Comparison of ENCODE assay signal across 8 cellular contexts in the genomic region with DNA sequence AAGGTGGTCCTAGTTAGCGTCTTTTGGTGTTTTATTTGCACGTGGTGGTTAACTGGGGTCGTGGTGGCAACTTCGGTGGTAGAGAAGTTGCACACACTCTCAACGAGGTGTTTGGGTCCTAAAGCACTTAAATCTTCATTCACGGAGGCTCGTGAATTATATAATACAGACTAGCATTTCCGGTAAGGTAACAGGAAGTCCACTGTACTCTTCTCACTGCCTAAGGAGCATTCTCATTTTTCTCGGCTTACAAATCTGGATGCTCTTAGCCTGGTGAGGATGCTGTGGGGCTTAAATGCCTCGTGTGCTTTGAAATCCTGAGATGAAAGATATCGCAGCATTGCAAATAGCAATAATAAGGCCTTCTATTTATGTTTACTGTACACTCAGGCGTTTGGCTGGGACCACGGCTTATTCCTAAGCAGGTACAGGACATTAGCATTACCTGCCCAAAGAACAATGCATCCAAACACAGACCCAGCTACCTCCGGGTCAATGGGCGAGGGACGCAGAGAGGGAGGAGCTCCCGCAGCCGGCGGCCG. TPM values are rescaled to one million over a fixed set of nuclear protein-coding genes. Genes with fewer than 3 reads are reported as not detected.
DNase-seq lines count a peak whose midpoint lies in the region; ATAC-seq, FAIRE-seq and TF ChIP-seq lines count a peak whose summit lies in the region.

No MANE protein-coding gene starts in this region.

- peaks cover 2% of the 10 kb centered on the region for H4K20me1 ChIP-seq in keratinocyte (ENCODE audit: control insufficient read depth, extremely low read depth, insufficient read depth, low read length)

- no peaks in the 10 kb centered on the region for H3K9me3 ChIP-seq in CD4-positive, alpha-beta T cell (ENCODE audit: control insufficient read depth, low read length)
- H3K9me3 ChIP-seq in keratinocyte (ENCODE audit: control insufficient read depth, low read depth, low read length) = no peaks in the 10 kb centered on the region
- H3K9me3 ChIP-seq in stomach smooth muscle (ENCODE audit: control insufficient read depth in 2 of 2, low read length in 2 of 2) = no peaks in the 10 kb centered on the region

- peak overlapping the region; percentile 95 for H3K4me2 ChIP-seq in keratinocyte (ENCODE audit: control insufficient read depth, extremely low read depth, insufficient read depth, low read depth, low read length)

- peak overlapping the region; percentile 93 for H3K4me3 Mint-ChIP-seq in CD4-positive, alpha-beta T cell

- H3K27me3 Mint-ChIP-seq in CD4-positive, alpha-beta T cell = no peaks in the 10 kb centered on the region

- in situ Hi-C loops in astrocyte of the spinal cord (cut with HindIII; ENCODE audit: low sequenced_read_pairs) = no loop called here

- peak; percentile 43 for FAIRE-seq in keratinocyte (lab: Jason Lieb, UNC)

- peak overlapping the region; percentile 73 for H2AFZ ChIP-seq in keratinocyte (ENCODE audit: control insufficient read depth, low read length)

- peak overlapping the region; percentile 83 for H3K4me3 ChIP-seq in astrocyte of the spinal cord (ENCODE audit: low read depth, low read length)
- H3K4me3 ChIP-seq in keratinocyte (ENCODE audit: control insufficient read depth in 2 of 3, extremely low read depth in 1 of 3, insufficient read depth in 2 of 3, low read depth in 1 of 3, low read length in 3 of 3) = peak overlapping the region; percentile 93 to 99 (median 95)
- peak overlapping the region; percentile 67 to 86 for H3K4me3 ChIP-seq in stomach smooth muscle (ENCODE audit: low read length in 2 of 2)

- peak overlapping the region; percentile 91 for H3K27ac Mint-ChIP-seq in CD4-positive, alpha-beta T cell

- H3K36me3 ChIP-seq in keratinocyte (ENCODE audit: control insufficient read depth in 2 of 2, extremely low read depth in 1 of 2, insufficient read depth in 2 of 2, low read length in 2 of 2) (peaks cover 11 to 12% of the 10 kb centered on the region in 2 experiments), stomach smooth muscle (ENCODE audit: control insufficient read depth in 2 of 2, insufficient read depth in 2 of 2, low read length in 2 of 2) (peaks cover 8 to 19% of the 10 kb centered on the region in 2 donors)

- CTCF ChIA-PET in CD4-positive, alpha-beta T cell (lab: Charles Lee) = interaction anchor here (0.5 to 3.8 kb wide), 4 partner anchors 14 to 472 kb away, joined by 3 to 24 read pairs (median 5); no protein-coding TSS in a partner anchor

- POLR2A ChIA-PET in CD4-positive, alpha-beta T cell (lab: Charles Lee) = interaction anchor here (1.0 to 3.1 kb wide), 16 partner anchors 10 to 1641 kb away, joined by 3 to 28 read pairs (median 10); a partner anchor contains a TSS

- H3K4me1 Mint-ChIP-seq in CD4-positive, alpha-beta T cell (ENCODE audit: low read depth) = peaks cover 68% of the 10 kb centered on the region

- peak; percentile 22 for ATAC-seq in CD4-positive, alpha-beta T cell (ENCODE audit: poor library complexity)
- ATAC-seq in GM19455 (IDR thresholded peaks at IDR 0.05; ENCODE audit: unreplicated experiment) (peak; percentile 43), HG02763 (IDR thresholded peaks at IDR 0.05; ENCODE audit: unreplicated experiment) (no peak)

- TF ChIP-seq CTCF in CD4-positive, alpha-beta T cell (IDR thresholded peaks at IDR 0.05) = no peak
- TF ChIP-seq CTCF in astrocyte of the spinal cord (IDR thresholded peaks at IDR 0.05; ENCODE audit: low read depth, low read length) (no peak), keratinocyte (optimal IDR thresholded peaks at IDR 0.05 in 1 of 3, IDR thresholded peaks at IDR 0.05 in 1 of 3, conservative IDR thresholded peaks at IDR 0.05 in 1 of 3; ENCODE audit: extremely low read depth in 1 of 3, insufficient read depth in 2 of 3, low read length in 3 of 3) (no peak)

- dilution Hi-C loops in keratinocyte (cut with MboI; ENCODE audit: extremely low pct_ligation_motif_present, low sequenced_read_pairs) = no loop called here

- DNase-seq in CD4-positive, alpha-beta T cell = peak in 1 of 10 experiments; percentile 7
- peak; percentile 52 for DNase-seq in NCI-H510A treated with DMSO at 0.1 percent for 48 hours (lab: John Stamatoyannopoulos, UW)
- DNase-seq in astrocyte of the spinal cord (ENCODE audit: low read depth, low spot score) = peak; percentile 25
- no peak for DNase-seq in keratinocyte (ENCODE audit: low read depth, low spot score)
- no peak for DNase-seq in NCI-H128 (lab: John Stamatoyannopoulos, UW; ENCODE audit: unreplicated experiment)

- peaks cover 57% of the 10 kb centered on the region for H3K79me2 ChIP-seq in keratinocyte (ENCODE audit: control insufficient read depth, insufficient read depth, low read length)

- H3K4me1 ChIP-seq in keratinocyte (ENCODE audit: control insufficient read depth, extremely low read depth, insufficient read depth, low read length) = peaks cover 22% of the 10 kb centered on the region
- H3K4me1 ChIP-seq in stomach smooth muscle (ENCODE audit: control insufficient read depth, insufficient read depth, low read length) = peaks cover 21% of the 10 kb centered on the region

- no peaks in the 10 kb centered on the region for H3K9me3 Mint-ChIP-seq in CD4-positive, alpha-beta T cell

- intact Hi-C loops in CD4-positive, alpha-beta T cell (cut with DNase I, micrococcal nuclease) = loop anchor here (2.0 to 10.0 kb wide), 7 partner anchors 45 to 1415 kb away; a partner anchor contains a TSS

- peaks cover 62% of the 10 kb centered on the region for H3K36me3 Mint-ChIP-seq in CD4-positive, alpha-beta T cell (ENCODE audit: low read depth)

- H3K27me3 ChIP-seq in CD4-positive, alpha-beta T cell (ENCODE audit: control insufficient read depth, insufficient read depth, low read length) = no peaks in the 10 kb centered on the region
- H3K27me3 ChIP-seq in keratinocyte (ENCODE audit: control insufficient read depth, extremely low read depth, insufficient read depth, low read length) (no peaks in the 10 kb centered on the region), stomach smooth muscle (ENCODE audit: control insufficient read depth in 1 of 2, insufficient read depth in 2 of 2, low read length in 2 of 2) (no peaks in the 10 kb centered on the region)

- peak overlapping the region; percentile 93 for H3K27ac ChIP-seq in CD4-positive, alpha-beta T cell (ENCODE audit: low read depth, low read length)
- H3K27ac ChIP-seq in keratinocyte (ENCODE audit: control insufficient read depth, insufficient read depth, low read length) = peak overlapping the region; percentile 94
- peak overlapping the region; percentile 94 for H3K27ac ChIP-seq in stomach smooth muscle (ENCODE audit: low read length)

- H3K9ac ChIP-seq in keratinocyte (ENCODE audit: control insufficient read depth, extremely low read depth, insufficient read depth, low read length) (peak overlapping the region; percentile 83), stomach smooth muscle (ENCODE audit: low read length in 2 of 2) (peak overlapping the region; percentile 84 to 86)

- H3K9me1 ChIP-seq in keratinocyte (ENCODE audit: control insufficient read depth, extremely low read depth, insufficient read depth, low read length) = no peaks in the 10 kb centered on the region

RNA-seq across cellular contexts. Expression of a gene that starts 1.0 kb away (rescaled TPM):
- 10 to 100 TPM; 80.8 to 81.4 TPM for total RNA-seq in CD4-positive, alpha-beta T cell
- polyA plus RNA-seq in keratinocyte = 19.9 to 36.3 TPM (median 30.5 TPM) in 3 replicates
- polyA plus RNA-seq in keratinocyte (2011; ENCODE audit: low read depth) = 122 TPM
- 21.0 and 27.8 TPM in 2 replicates for polyA plus RNA-seq in keratinocyte (2011; cell fraction: cytosol; rRNA removed)
- 15.8 and 22.9 TPM in 2 replicates for polyA plus RNA-seq in keratinocyte (2011; cell fraction: nucleus; rRNA removed)
- polyA plus RNA-seq in keratinocyte (2012; ENCODE audit: low replicate concordance) = 63.9 and 82.6 TPM in 2 replicates
- 7.6 to 35.3 TPM (median 19.5 TPM) in 3 replicates for polyA minus RNA-seq in keratinocyte
- polyA minus RNA-seq in keratinocyte (2011; cell fraction: cytosol; rRNA and poly(A)+ RNA removed) = 39.7 TPM
- 8.7 and 15.5 TPM in 2 replicates for polyA minus RNA-seq in keratinocyte (2011; cell fraction: nucleus; rRNA and poly(A)+ RNA removed)

Comparison
In these comparisons a context has a peak if more than half of its experiments do, and no peak if none do; other contexts are left out.
1. DNase-seq: peak in NCI-H510A treated with DMSO at 0.1 percent for 48 hours (single experiment) and astrocyte of the spinal cord (single experiment); none in keratinocyte (single experiment) and NCI-H128 (single experiment).
2. Peak in every context shown above with its lines, with median percentiles within 50 percentile points of each other: H3K27ac ChIP-seq and H3K4me3 ChIP-seq.